Comparison of ENCODE assay signal across 10 cellular contexts in genomic region chr1:235073968-235074334, GRCh38. TPM values are rescaled to one million over a fixed set of nuclear protein-coding genes. Genes with fewer than 3 reads are reported as not detected.
DNase-seq lines count a peak whose midpoint lies in the region; ATAC-seq and TF ChIP-seq lines count a peak whose summit lies in the region.
"Had no signal": no experiment of that assay in that cellular context is flagged by ENCODE, and none has a peak within 500 bp of the region (broad histone marks: within the 10 kb centered on the region; RNA-seq: fewer than 3 reads in every experiment).

No MANE protein-coding gene starts in this region.

- H3K4me1 Mint-ChIP-seq in H9, result peaks cover 6 to 9% of the 10 kb centered on the region in 2 experiments

- H2BK15ac ChIP-seq in H9 (ENCODE audit: low read depth, low read length), result no peak overlapping the region

- H3K36me3 ChIP-seq in OCI-LY3 (replicated peaks; ENCODE audit: low read depth, low read length), result no peaks in the 10 kb centered on the region
- no peaks in the 10 kb centered on the region for H3K36me3 ChIP-seq in fibroblast of lung (ENCODE audit: control insufficient read depth, insufficient read depth, low read length)
- no peaks in the 10 kb centered on the region for H3K36me3 ChIP-seq in stomach smooth muscle (ENCODE audit: control insufficient read depth in 2 of 2, insufficient read depth in 2 of 2, low read length in 2 of 2)

- DNase-seq in NCI-H146 (lab: John Stamatoyannopoulos, UW) (peak; percentile 64), NCI-H146 treated with DMSO at 0.1 percent for 48 hours (lab: John Stamatoyannopoulos, UW; ENCODE audit: unreplicated experiment) (no peak), fibroblast of lung (ENCODE audit: low read depth in 2 of 2) (no peak), H9 (no peak)
- DNase-seq in stimulated activated CD8-positive, alpha-beta memory T cell treated with anti-CD3 and anti-CD28 coated beads, Interleukin-4, amount 100 ng/mL, for 48 hours, result no peak
- DNase-seq: activated naive CD4-positive, alpha-beta T cell treated with anti-CD3 and anti-CD28 coated beads, Interleukin-2, amount 10 ng/mL, durations not matched to agents 7 days and 5 days; NCI-H1048 had no signal

- no peaks in the 10 kb centered on the region for H3K79me2 ChIP-seq in OCI-LY3 (ENCODE audit: low read length)
- no peaks in the 10 kb centered on the region for H3K79me2 ChIP-seq in fibroblast of lung (ENCODE audit: control insufficient read depth, insufficient read depth, low read length)
- H3K79me2 ChIP-seq in H9 (ENCODE audit: insufficient read depth, low read length), result no peaks in the 10 kb centered on the region

- no peak overlapping the region for H3K56ac ChIP-seq in H9 (ENCODE audit: insufficient read length, low read depth, low read length)

- H3K27me3 ChIP-seq in OCI-LY3 (ENCODE audit: low read depth, low read length) (no peaks in the 10 kb centered on the region), fibroblast of lung (ENCODE audit: control insufficient read depth, insufficient read depth, low read length) (no peaks in the 10 kb centered on the region), stomach smooth muscle (ENCODE audit: control insufficient read depth in 1 of 2, insufficient read depth in 2 of 2, low read length in 2 of 2) (no peaks in the 10 kb centered on the region), H9 (ENCODE audit: insufficient read depth, low read length) (no peaks in the 10 kb centered on the region)

- H3K9me3 ChIP-seq in OCI-LY3 (ENCODE audit: insufficient read depth, low read length) (no peaks in the 10 kb centered on the region), fibroblast of lung (ENCODE audit: control insufficient read depth, insufficient read depth, low read depth, low read length) (peaks cover 1% of the 10 kb centered on the region), stomach smooth muscle (ENCODE audit: control insufficient read depth in 2 of 2, low read length in 2 of 2) (no peaks in the 10 kb centered on the region), H9 (ENCODE audit: control insufficient read depth, low read depth, low read length) (no peaks in the 10 kb centered on the region)

- no peaks in the 10 kb centered on the region for H3K27me3 Mint-ChIP-seq in H9 (ENCODE audit: low read depth)

- no peak overlapping the region for H4K5ac ChIP-seq in H9 (ENCODE audit: insufficient read length, low read depth, low read length)

- ATAC-seq in GM19035 (IDR thresholded peaks at IDR 0.05; ENCODE audit: unreplicated experiment), result no peak

- H3K4me3 ChIP-seq in OCI-LY3 (ENCODE audit: low read length) (no peak overlapping the region; the same call in 1 of the 2 replicates), fibroblast of lung (replicated peaks in 1 of 4; ENCODE audit: control extremely low read depth in 1 of 4, insufficient read depth in 1 of 4, low read depth in 3 of 4, low read length in 4 of 4) (no peak overlapping the region), stomach smooth muscle (ENCODE audit: low read length in 2 of 2) (peak overlapping the region; percentile 5 to 22)

- no peak overlapping the region for H3K23ac ChIP-seq in H9 (ENCODE audit: insufficient read length, low read depth, low read length)

- H2AFZ ChIP-seq in OCI-LY3 (ENCODE audit: low read depth, low read length), result no peak overlapping the region
- no peak overlapping the region for H2AFZ ChIP-seq in fibroblast of lung (ENCODE audit: low read length)
- no peak overlapping the region for H2AFZ ChIP-seq in H9 (ENCODE audit: low read length)

- H4K91ac ChIP-seq in H9 (ENCODE audit: insufficient read length, low read depth, low read length), result no peak overlapping the region

- no peaks in the 10 kb centered on the region for H3K9me3 Mint-ChIP-seq in H9
- H3K9me3 Mint-ChIP-seq: activated naive CD4-positive, alpha-beta T cell treated with anti-CD3 and anti-CD28 coated beads, Interleukin-2, amount 10 ng/mL, durations not matched to agents 7 days and 5 days had no signal

- no peak overlapping the region for H3K4me3 Mint-ChIP-seq in H9
- H3K4me3 Mint-ChIP-seq: activated naive CD4-positive, alpha-beta T cell treated with anti-CD3 and anti-CD28 coated beads, Interleukin-2, amount 10 ng/mL, durations not matched to agents 7 days and 5 days had no signal

- H3K4me2 ChIP-seq in OCI-LY3 (ENCODE audit: low read length) (peak overlapping the region; percentile 85), fibroblast of lung (ENCODE audit: extremely low read depth, insufficient read depth, low read length) (no peak overlapping the region), H9 (ENCODE audit: insufficient read depth, insufficient read length, low read length) (no peak overlapping the region)

- H3K9ac ChIP-seq in OCI-LY3 (ENCODE audit: low read length) (peak overlapping the region; percentile 67), fibroblast of lung (ENCODE audit: insufficient read depth, low read length) (no peak overlapping the region), stomach smooth muscle (ENCODE audit: low read length in 2 of 2) (peak overlapping the region in 1 of 2 donors; percentile 72), H9 (ENCODE audit: extremely low read depth, insufficient read length, low read length) (no peak overlapping the region)

- TF ChIP-seq CTCF in OCI-LY3 (IDR thresholded peaks at IDR 0.05; ENCODE audit: low read depth, low read length) (no peak), fibroblast of lung (conservative IDR thresholded peaks at IDR 0.05 in 1 of 2, IDR thresholded peaks at IDR 0.05 in 1 of 2; ENCODE audit: low read depth in 1 of 2, low read length in 2 of 2) (no peak), H9 (conservative IDR thresholded peaks at IDR 0.05) (no peak)

- no peak overlapping the region for H2BK12ac ChIP-seq in H9 (ENCODE audit: insufficient read length, low read depth, low read length)

- H3T11ph ChIP-seq in H9 (ENCODE audit: low read length), result no peak overlapping the region

- no peaks in the 10 kb centered on the region for H3K23me2 ChIP-seq in H9 (ENCODE audit: insufficient read length, low read depth, low read length, poor library complexity, severe bottlenecking)

- H3K18ac ChIP-seq in H9 (ENCODE audit: insufficient read length, low read depth, low read length), result no peak overlapping the region

- no peak overlapping the region for H2BK5ac ChIP-seq in H9 (ENCODE audit: insufficient read length, low read length)

- peak overlapping the region; percentile 77 for H3K27ac ChIP-seq in OCI-LY3 (ENCODE audit: low read length)
- H3K27ac ChIP-seq in fibroblast of lung (ENCODE audit: insufficient read depth, low read length), result peak overlapping the region; percentile 97
- peak overlapping the region; percentile 93 for H3K27ac ChIP-seq in stomach smooth muscle (ENCODE audit: low read length)
- H3K27ac ChIP-seq in H9 (ENCODE audit: insufficient read length, low read depth, low read length), result no peak overlapping the region

- H3K79me1 ChIP-seq in H9 (ENCODE audit: insufficient read depth, low read depth, low read length, poor library complexity, severe bottlenecking), result no peaks in the 10 kb centered on the region

- no peaks in the 10 kb centered on the region for H4K20me1 ChIP-seq in OCI-LY3 (ENCODE audit: insufficient read depth, low read length)
- no peaks in the 10 kb centered on the region for H4K20me1 ChIP-seq in fibroblast of lung (ENCODE audit: control insufficient read depth, extremely low read depth, insufficient read depth, low read length)
- H4K20me1 ChIP-seq in H9 (ENCODE audit: control insufficient read depth, insufficient read depth, insufficient read length), result no peaks in the 10 kb centered on the region

- H4K8ac ChIP-seq in H9 (replicated peaks; ENCODE audit: insufficient read length, low read depth, low read length), result no peak overlapping the region

- H3K27ac Mint-ChIP-seq in H9, result no peak overlapping the region
- H3K27ac Mint-ChIP-seq: activated naive CD4-positive, alpha-beta T cell treated with anti-CD3 and anti-CD28 coated beads, Interleukin-2, amount 10 ng/mL, durations not matched to agents 7 days and 5 days had no signal

- no peak overlapping the region for H2BK120ac ChIP-seq in H9 (ENCODE audit: low read depth, low read length, poor library complexity, severe bottlenecking)

- H3K36me3 Mint-ChIP-seq in H9 (ENCODE audit: insufficient read depth in 1 of 3, low read depth in 3 of 3), result no peaks in the 10 kb centered on the region
- H3K36me3 Mint-ChIP-seq: activated naive CD4-positive, alpha-beta T cell treated with anti-CD3 and anti-CD28 coated beads, Interleukin-2, amount 10 ng/mL, durations not matched to agents 7 days and 5 days had no signal

- H3K4ac ChIP-seq in H9 (ENCODE audit: low read depth, low read length), result no peak overlapping the region

- H3K14ac ChIP-seq in H9 (ENCODE audit: insufficient read depth, low read length), result no peak overlapping the region

- no CpG with 5 or more reads among the region's 8 CpGs for WGBS in H9 (ENCODE audit: extremely low coverage, insufficient read length, low lambda C conversion rate)

- no peak overlapping the region for H2BK20ac ChIP-seq in H9 (ENCODE audit: low read depth, low read length, poor library complexity, severe bottlenecking)

- H3K4me1 ChIP-seq in OCI-LY3 (ENCODE audit: low read length) (peaks cover 53% of the 10 kb centered on the region), fibroblast of lung (ENCODE audit: control insufficient read depth, extremely low read depth, insufficient read depth, low read length) (peaks cover 47% of the 10 kb centered on the region), stomach smooth muscle (ENCODE audit: control insufficient read depth, insufficient read depth, low read length) (peaks cover 50% of the 10 kb centered on the region), H9 (ENCODE audit: insufficient read depth, low read length) (no peaks in the 10 kb centered on the region)

- no peak overlapping the region for H2AK5ac ChIP-seq in H9 (ENCODE audit: insufficient read length, low read length)

RNA-seq across cellular contexts. Expression of gene TOMM20, which starts 54.7 kb away (rescaled TPM):
- 85.5 and 92.7 TPM in 2 replicates for total RNA-seq in fibroblast of lung
- 95.1 and 111 TPM in 2 replicates for polyA plus RNA-seq in fibroblast of lung
- 97.4 and 104 TPM in 2 replicates for polyA plus RNA-seq in fibroblast of lung (2012)
- polyA minus RNA-seq in fibroblast of lung (ENCODE audit: low replicate concordance), result 23.2 and 53.4 TPM in 2 replicates
- total RNA-seq in H9 (2021), result 191 and 197 TPM in 2 replicates

Comparison
In these comparisons a context has a peak if more than half of its experiments do, and no peak if none do; other contexts are left out.
1. H3K4me3 ChIP-seq: peak in stomach smooth muscle (2 of 2); none in OCI-LY3 (single experiment) and fibroblast of lung (0 of 4).